In genomic region chr16:1079786-1080525, GRCh38 we compare ENCODE assay signal across 33 cellular contexts. TPM values are rescaled to one million over a fixed set of nuclear protein-coding genes. Genes with fewer than 3 reads are reported as not detected.
"Had no signal": no experiment of that assay in that cellular context is flagged by ENCODE, and none has a peak within 500 bp of the region (broad histone marks: within the 10 kb centered on the region; RNA-seq: fewer than 3 reads in every experiment).

No MANE protein-coding gene starts in this region.

- H3K27ac Mint-ChIP-seq: activated B cell treated with CpG ODN at 0.5 μM for 24 hours; activated CD4-positive, alpha-beta memory T cell treated with anti-CD3 and anti-CD28 coated beads for 36 hours; activated naive CD4-positive, alpha-beta T cell treated with anti-CD3 and anti-CD28 coated beads for 36 hours; activated naive CD4-positive, alpha-beta T cell treated with anti-CD3 and anti-CD28 coated beads, Interleukin-2, amount 50 U/mL, for 72 hours; activated T-helper 1 cell treated with anti-CD3 and anti-CD28 coated beads, Interleukin-12 subunit alpha, Interleukin-12 subunit beta, Interleukin-2, Interleukin-4 antibody, amounts not matched to agents 30 ng/mL and 10 ng/mL and 1 ng/mL, durations not matched to agents 14 hours and 24 hours and 36 hours; T-helper 1 cell treated with Interleukin-12 subunit alpha and Interleukin-12 subunit beta and Interleukin-4 antibody, amounts not matched to agents 30 μg/mL and 1 μg/mL, for 36 hours; T-helper 2 cell treated with Interferon-gamma antibody and Interleukin-4, amounts not matched to agents 5 μg/mL and 100 μg/mL, for 36 hours had no signal

- H3K4me1 ChIP-seq: breast epithelium, SJSA1 had no signal

- H3K4me1 Mint-ChIP-seq: activated B cell treated with CpG ODN at 0.5 μM for 24 hours had no signal

- ATAC-seq: activated naive CD4-positive, alpha-beta T cell treated with anti-CD3 and anti-CD28 coated beads, Interleukin-2, amount 50 U/mL, for 72 hours; activated T-cell treated with anti-CD3 and anti-CD28 coated beads, Interleukin-2, amount 50 U/mL, for 4 hours; body of pancreas; Panc1 had no signal

- H3K4me3 Mint-ChIP-seq: activated B cell treated with CpG ODN at 0.5 μM for 24 hours; activated CD4-positive, alpha-beta memory T cell treated with anti-CD3 and anti-CD28 coated beads for 36 hours; activated naive CD4-positive, alpha-beta T cell treated with anti-CD3 and anti-CD28 coated beads for 36 hours; activated T-cell treated with anti-CD3 and anti-CD28 coated beads, Interleukin-2, amount 50 U/mL, for 4 hours; activated T-helper 1 cell treated with anti-CD3 and anti-CD28 coated beads, Interleukin-12 subunit alpha, Interleukin-12 subunit beta, Interleukin-2, Interleukin-4 antibody, amounts not matched to agents 30 ng/mL and 10 ng/mL and 1 ng/mL, durations not matched to agents 14 hours and 24 hours and 36 hours; T-helper 1 cell treated with Interleukin-12 subunit alpha and Interleukin-12 subunit beta and Interleukin-4 antibody, amounts not matched to agents 30 μg/mL and 1 μg/mL, for 36 hours; T-helper 2 cell treated with Interferon-gamma antibody and Interleukin-4, amounts not matched to agents 5 μg/mL and 100 μg/mL, for 36 hours had no signal

- H3K9ac ChIP-seq: SK-N-SH had no signal

- H3K27me3 ChIP-seq: adrenal gland had no signal

- H3K4me3 ChIP-seq: adrenal gland, body of pancreas, breast epithelium, SJSA1 had no signal

- H3K27ac ChIP-seq: adrenal gland, body of pancreas, breast epithelium, SJSA1 had no signal

- H3K9me3 ChIP-seq: SJSA1, SK-N-SH had no signal

- H3K4me2 ChIP-seq: SK-N-SH had no signal

- H3K36me3 ChIP-seq: adrenal gland, breast epithelium, SJSA1 had no signal

- DNase-seq: activated B cell treated with CpG ODN at 0.5 μM for 24 hours; activated CD4-positive, alpha-beta memory T cell treated with anti-CD3 and anti-CD28 coated beads for 36 hours; activated CD4-positive, alpha-beta T cell treated with anti-CD3 and anti-CD28 coated beads for 4 hours; activated CD4-positive, alpha-beta T cell treated with anti-CD3 and anti-CD28 coated beads, Interleukin-2, amount 50 U/mL, for 1 hour; activated CD4-positive, CD25-positive, alpha-beta regulatory T cell treated with anti-CD3 and anti-CD28 coated beads, Interleukin-2, amount 50 U/mL, for 72 hours; activated CD8-positive, alpha-beta memory T cell treated with anti-CD3 and anti-CD28 coated beads, Interleukin-2, amount 50 U/mL, for 4 hours; activated gamma-delta T cell treated with Interleukin-2 at 50 U/mL for 16 hours; activated naive CD4-positive, alpha-beta T cell treated with anti-CD3 and anti-CD28 coated beads for 36 hours; activated T-cell treated with anti-CD3 and anti-CD28 coated beads for 4 hours; activated T-cell treated with anti-CD3 and anti-CD28 coated beads, Interleukin-2, amount 50 U/mL, for 4 hours; adrenal gland; body of pancreas; Karpas-422; NCI-H1048; NCI-H1105 treated with DMSO at 0.1 percent for 48 hours; NCI-H1436; NCI-H1694; NCI-H1930; NCI-H2081 treated with DMSO at 0.1 percent for 48 hours; NCI-H226; NCI-H446 treated with DMSO at 0.1 percent for 48 hours; NCI-H524; NCI-H69; NCI-H82; SHP77 treated with DMSO at 0.1 percent for 48 hours; SK-N-SH had no signal

RNA-seq across cellular contexts. Expression of gene SSTR5, which starts 7.4 kb away (rescaled TPM):
- polyA plus RNA-seq: SK-N-SH had no signal

RNA-seq across cellular contexts. Expression of gene C1QTNF8, which starts 16.1 kb away (rescaled TPM):
- polyA plus RNA-seq: SK-N-SH had no signal
